ENCODE assay signal across 29 cellular contexts in the genomic region with DNA sequence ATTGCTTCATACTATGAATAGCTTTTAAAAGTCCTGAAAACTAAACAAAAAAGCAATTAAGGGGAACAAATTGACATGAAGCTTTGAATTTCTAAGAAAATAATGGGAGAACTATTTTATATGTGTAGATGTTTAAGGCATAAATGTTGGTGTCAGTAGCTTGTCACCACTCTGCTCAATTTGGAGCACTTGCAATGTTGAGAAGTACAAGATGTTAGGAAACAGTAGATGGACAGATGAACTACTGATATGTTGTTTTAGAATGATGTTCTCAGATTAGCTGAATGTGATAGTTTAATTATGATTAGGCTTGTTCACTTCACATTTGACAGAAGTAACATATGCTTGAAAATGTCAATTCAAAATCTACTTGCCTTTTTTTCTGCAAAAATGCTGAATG.
"Had no signal": no experiment of that assay in that cellular context is flagged by ENCODE, and none has a peak within 500 bp of the region (broad histone marks: within the 10 kb centered on the region; RNA-seq: fewer than 3 reads in every experiment).

No MANE protein-coding gene starts in this region.

- DNase-seq: activated effector memory CD4-positive, alpha-beta T cell treated with anti-CD3 and anti-CD28 coated beads, Interleukin-2, amount 50 U/mL, for 16 hours; activated effector memory CD4-positive, alpha-beta T cell treated with Interleukin-2 at 50 U/mL for 16 hours; activated gamma-delta T cell; activated gamma-delta T cell treated with Interleukin-2 at 50 U/mL for 16 hours; activated naive CD4-positive, alpha-beta T cell; activated naive CD4-positive, alpha-beta T cell treated with anti-CD3 and anti-CD28 coated beads for 36 hours; activated naive CD4-positive, alpha-beta T cell treated with anti-CD3 and anti-CD28 coated beads, Interleukin-2, amount 10 ng/mL, durations not matched to agents 7 days and 5 days; activated naive CD4-positive, alpha-beta T cell treated with anti-CD3 and anti-CD28 coated beads, Interleukin-2, amount 50 U/mL, for 16 hours; activated naive CD4-positive, alpha-beta T cell treated with Interleukin-2 at 50 U/mL for 16 hours; activated naive CD8-positive, alpha-beta T cell treated with anti-CD3 and anti-CD28 coated beads for 36 hours; activated naive CD8-positive, alpha-beta T cell treated with anti-CD3 and anti-CD28 coated beads, Interleukin-2, amount 10 ng/mL, durations not matched to agents 7 days and 5 days; activated naive CD8-positive, alpha-beta T cell treated with anti-CD3 and anti-CD28 coated beads, Interleukin-2, amount 50 U/mL, for 24 hours; activated T-cell treated with anti-CD3 and anti-CD28 coated beads, Interleukin-2, amount 50 U/mL, for 1 hour; activated T-cell treated with anti-CD3 and anti-CD28 coated beads, Interleukin-2, amount 50 U/mL, for 24 hours; activated T-cell treated with anti-CD3 and anti-CD28 coated beads, Interleukin-2, amount 50 U/mL, for 4 hours; activated T-cell treated with anti-CD3 and anti-CD28 coated beads, Interleukin-2, amount 50 U/mL, for 48 hours; activated T-cell treated with anti-CD3 and anti-CD28 coated beads, Interleukin-2, amount 50 U/mL, for 72 hours; adrenal gland; amniotic stem cell; anterior cingulate cortex; aorta; body of pancreas; brain microvascular endothelial cell; caudate nucleus; central memory CD4-positive, alpha-beta T cell; cerebellar nuclear complex had no signal

- H3K27me3 ChIP-seq: adrenal gland, ascending aorta, body of pancreas, brain microvascular endothelial cell, breast epithelium, cardiac muscle cell had no signal

- H3K9me3 ChIP-seq: adrenal gland, ascending aorta, body of pancreas, breast epithelium had no signal

- H3K4me3 ChIP-seq: adrenal gland, ascending aorta, body of pancreas, breast epithelium, cardiac muscle cell had no signal

- H3K27ac ChIP-seq: adrenal gland, ascending aorta, body of pancreas, brain microvascular endothelial cell, breast epithelium, cardiac muscle cell had no signal

- H3K36me3 ChIP-seq: adrenal gland, ascending aorta, brain microvascular endothelial cell, breast epithelium, cardiac muscle cell had no signal
